In genomic region chr1:39690943-39691382, GRCh38 we compare ENCODE assay signal across 1 cellular context.
TF ChIP-seq lines count a peak whose summit lies in the region.

No MANE protein-coding gene starts in this region.

TF ChIP-seq in GM23338, 12 proteins besides CTCF, POLR2A, EP300 and RAD21 (continued from another document):
- TF ChIP-seq REST (IDR thresholded peaks at IDR 0.05; ENCODE audit: unreplicated experiment) = peak; percentile 39
- TF ChIP-seq EZH2phosphoT487 (IDR thresholded peaks at IDR 0.05; ENCODE audit: unreplicated experiment) = peak; percentile 79
